In the genomic region with DNA sequence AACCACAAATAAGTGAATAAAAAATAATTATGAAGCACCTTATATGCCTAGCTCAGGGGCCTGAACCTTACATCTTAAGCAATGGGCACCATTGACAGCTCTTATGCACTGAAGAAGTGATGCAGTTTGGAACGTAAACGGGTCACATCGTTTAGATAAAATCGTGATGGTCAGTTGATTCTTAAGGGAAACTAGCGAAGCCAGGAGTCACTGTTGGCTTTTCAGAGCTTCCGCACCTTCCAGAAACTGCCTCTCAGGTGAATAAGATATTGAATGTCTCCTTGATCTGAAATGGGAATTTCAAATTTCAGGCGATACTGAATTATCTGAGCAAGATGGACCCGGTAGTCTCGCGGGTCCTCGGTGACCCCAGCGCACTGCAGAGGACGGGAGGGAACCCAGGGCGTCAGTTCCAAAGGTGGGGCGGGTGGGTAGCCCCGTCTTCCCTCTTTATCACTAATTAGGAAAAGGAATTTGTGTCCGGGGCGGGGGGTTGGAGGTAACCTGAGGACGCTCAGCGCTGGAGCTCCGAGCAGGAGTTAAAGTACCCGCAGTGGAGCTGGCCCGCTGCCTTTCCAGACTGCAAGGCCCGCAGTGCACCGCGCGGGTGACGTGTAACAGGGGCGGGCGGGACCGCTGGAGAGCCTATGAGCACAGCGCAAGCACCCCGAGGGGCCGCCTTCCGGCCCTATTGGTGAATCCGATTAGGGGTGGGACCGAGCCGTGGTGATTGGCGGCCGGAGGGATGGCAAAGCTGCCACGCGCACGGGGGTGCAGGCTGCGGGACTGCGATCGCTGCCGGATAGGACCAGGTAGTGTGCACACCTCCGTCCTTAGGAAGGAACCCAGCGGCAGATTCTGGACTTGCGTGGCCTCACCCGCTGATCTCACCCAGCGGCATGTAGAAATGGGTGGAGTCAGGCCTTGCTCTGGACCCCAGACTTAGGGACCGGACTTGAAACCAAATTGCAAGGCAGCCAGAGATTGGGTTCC, we compare ENCODE assay signal across 8 cellular contexts. TPM values are rescaled to one million over a fixed set of nuclear protein-coding genes. Genes with fewer than 3 reads are reported as not detected.
DNase-seq lines count a peak whose midpoint lies in the region; ATAC-seq and TF ChIP-seq lines count a peak whose summit lies in the region.

No MANE protein-coding gene starts in this region.

- no peaks in the 10 kb centered on the region for H3K27me3 ChIP-seq in spleen (replicated peaks in 1 of 7)

- WGBS in spleen, 5 donors, result 8 to 34% (median 12%) methylated on average over 22 to 53 of the region's 53 CpGs

- no peaks in the 10 kb centered on the region for H3K9me3 ChIP-seq in spleen

- H3K4me3 ChIP-seq in spleen, result peak overlapping the region; percentile 52 to 87 (median 62)

- peak in 1 of 3 donors; percentile 18 for TF ChIP-seq POLR2A in spleen (IDR thresholded peaks at IDR 0.05)

- H3K4me1 ChIP-seq in spleen, result peaks cover 0 to 18% (median 14%) of the 10 kb centered on the region in 6 donors

- intact Hi-C loops in spleen (cut with DNase I; ENCODE audit: low total_unique reads), result no loop called here

- TF ChIP-seq CTCF in spleen (IDR thresholded peaks at IDR 0.05 in 8 of 11, conservative IDR thresholded peaks at IDR 0.05 in 3 of 11), result peak in 3 of 11 experiments; percentile 12 to 16 (median 13)

- DNase-seq in AG08396 (ENCODE audit: low spot score) (peak; percentile 97), NCI-H345 treated with DMSO at 0.1 percent for 48 hours (lab: John Stamatoyannopoulos, UW; ENCODE audit: unreplicated experiment) (peak; percentile 89), iris pigment epithelial cell (ENCODE audit: low read depth) (peak; percentile 97), spleen (peak; percentile 99)
- DNase-seq in activated CD4-positive, CD25-positive, alpha-beta regulatory T cell (lab: John Stamatoyannopoulos, UW), result peak; percentile 88 to 92 (median 90)
- peak; percentile 91 for DNase-seq in central memory CD4-positive, alpha-beta T cell

- no peaks in the 10 kb centered on the region for H3K36me3 ChIP-seq in spleen

- peak; percentile 100 for ATAC-seq in GM19023 (IDR thresholded peaks at IDR 0.05; ENCODE audit: unreplicated experiment)
- peak; percentile 98 for ATAC-seq in HG03196 (IDR thresholded peaks at IDR 0.05; ENCODE audit: unreplicated experiment)

- peak overlapping the region in 7 of 8 donors; percentile 46 to 82 (median 78) for H3K27ac ChIP-seq in spleen

RNA-seq across cellular contexts. Expression of a gene that starts 19.7 kb away (rescaled TPM):
- total RNA-seq in spleen, result 10 to 100 TPM in 5 of 7 donors, 1 to 10 TPM in 2; 6.6 to 14.7 (median 11.1) TPM
- polyA plus RNA-seq in spleen, result 1 to 10 TPM; 2.1 to 6.3 (median 4.2) TPM

Comparison
In these comparisons a context has a peak if more than half of its experiments do, and no peak if none do; other contexts are left out.
1. Peak in every context shown above with its lines: DNase-seq, ATAC-seq, H3K4me3 ChIP-seq and H3K27ac ChIP-seq.